ENCODE assay signal across 11 cellular contexts in the genomic region with DNA sequence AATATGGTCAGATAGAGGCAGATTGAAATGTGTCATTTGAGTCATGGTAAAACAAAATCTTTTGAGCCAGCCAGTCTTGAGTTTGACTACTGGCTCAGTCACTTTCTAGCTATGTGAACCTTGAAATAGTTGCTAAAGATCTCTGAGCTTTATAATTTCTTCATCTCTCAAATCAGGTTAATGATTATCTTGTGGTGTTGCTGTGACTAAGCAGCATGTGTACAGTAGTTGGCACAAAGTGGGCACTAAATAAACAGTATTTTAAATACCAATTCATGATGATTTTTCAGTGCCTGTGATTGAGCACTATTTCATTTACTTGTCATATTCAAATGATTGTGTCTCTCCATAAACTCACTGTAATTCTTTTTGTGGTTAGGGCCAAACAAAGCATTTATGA.
A peak's percentile ranks its signal among the peaks of the same experiment; 100 is the strongest.
DNase-seq lines count a peak whose midpoint lies in the region; ATAC-seq, FAIRE-seq and TF ChIP-seq lines count a peak whose summit lies in the region.
"Had no signal": no experiment of that assay in that cellular context is flagged by ENCODE, and none has a peak within 500 bp of the region (broad histone marks: within the 10 kb centered on the region; RNA-seq: fewer than 3 reads in every experiment).

No MANE protein-coding gene starts in this region.

- ATAC-seq in GM19468 (IDR thresholded peaks at IDR 0.05; ENCODE audit: extremely low read depth, unreplicated experiment) (peak; percentile 40), upper lobe of right lung (peak; percentile 80)

- H3K4me1 ChIP-seq in kidney (ENCODE audit: control insufficient read depth in 1 of 2, insufficient read depth in 1 of 2, low read depth in 1 of 2, low read length in 2 of 2) = peaks cover 4 to 5% of the 10 kb centered on the region in 2 donors
- peaks cover 4% of the 10 kb centered on the region for H3K4me1 ChIP-seq in upper lobe of right lung

- no peaks in the 10 kb centered on the region for H3K9me3 ChIP-seq in kidney (ENCODE audit: control insufficient read depth in 1 of 2, low read length in 2 of 2)
- no peaks in the 10 kb centered on the region for H3K9me3 ChIP-seq in upper lobe of right lung

- H3K27me3 ChIP-seq in upper lobe of right lung = no peaks in the 10 kb centered on the region

- H3K27ac ChIP-seq in kidney (ENCODE audit: low read depth in 2 of 2, low read length in 2 of 2) (peak overlapping the region in 1 of 2 donors; percentile 43), upper lobe of right lung (no peak overlapping the region)

- no peaks in the 10 kb centered on the region for H3K36me3 ChIP-seq in kidney (ENCODE audit: control insufficient read depth in 1 of 2, insufficient read depth in 2 of 2, low read length in 2 of 2)
- no peaks in the 10 kb centered on the region for H3K36me3 ChIP-seq in upper lobe of right lung

- TF ChIP-seq CTCF in kidney (IDR thresholded peaks at IDR 0.05; ENCODE audit: borderline replicate concordance, extremely low read depth, insufficient read depth) (no peak), upper lobe of right lung (IDR thresholded peaks at IDR 0.05) (no peak)

- peak; percentile 66 for FAIRE-seq in kidney (lab: Jason Lieb, UNC)
- FAIRE-seq: islet of Langerhans had no signal

- intact Hi-C loops in kidney (cut with DNase I) (no loop called here), upper lobe of right lung (cut with DNase I) (no loop called here)

- H3K4me3 ChIP-seq in kidney (ENCODE audit: low read length in 2 of 2) (no peak overlapping the region), upper lobe of right lung (no peak overlapping the region)

- H3K9ac ChIP-seq in kidney (ENCODE audit: low read length in 2 of 2) = no peak overlapping the region

- peak; percentile 44 for DNase-seq in LoVo (ENCODE audit: low spot score)
- no peak for DNase-seq in kidney
- no peak for DNase-seq in upper lobe of right lung
- DNase-seq in ecto neural progenitor cell (ENCODE audit: low spot score) = no peak
- no peak for DNase-seq in amygdala (lab: John Stamatoyannopoulos, UW)
- DNase-seq in stimulated activated naive CD4-positive, alpha-beta T cell treated with Interleukin-2 at 50 U/mL for 16 hours (lab: John Stamatoyannopoulos, UW) = no peak
- DNase-seq: activated CD4-positive, alpha-beta T cell treated with anti-CD3 and anti-CD28 coated beads, Interleukin-2, amount 50 U/mL, for 4 hours; cerebellar nuclear complex; NCI-H2227 treated with DMSO at 0.1 percent for 48 hours had no signal
